36 cellular contexts compared by ENCODE assay signal in the genomic region with DNA sequence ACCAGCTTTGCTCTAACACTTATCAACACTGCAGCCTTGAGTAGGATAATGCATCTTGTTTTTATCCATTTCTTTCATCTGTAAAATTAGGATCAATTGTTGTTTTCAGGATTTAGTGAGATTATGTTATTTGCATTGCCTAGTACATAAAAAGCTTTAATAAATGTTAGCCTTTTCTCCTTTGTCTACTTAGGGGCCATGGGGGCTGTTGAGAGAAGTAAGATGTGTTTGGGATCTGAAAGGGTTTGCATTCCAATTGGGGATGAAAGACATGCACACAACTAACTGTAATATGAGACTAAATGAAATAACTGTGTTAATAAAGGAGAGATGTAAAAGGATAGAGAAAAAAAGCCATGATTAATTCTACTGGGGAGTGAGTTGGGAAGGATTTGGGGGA.
"Had no signal": no experiment of that assay in that cellular context is flagged by ENCODE, and none has a peak within 500 bp of the region (broad histone marks: within the 10 kb centered on the region; RNA-seq: fewer than 3 reads in every experiment).

No MANE protein-coding gene starts in this region.

- H3K4me3 Mint-ChIP-seq: activated naive CD4-positive, alpha-beta T cell treated with anti-CD3 and anti-CD28 coated beads for 36 hours; activated naive CD4-positive, alpha-beta T cell treated with anti-CD3 and anti-CD28 coated beads, Interleukin-2, amount 10 ng/mL, durations not matched to agents 7 days and 5 days; activated naive CD4-positive, alpha-beta T cell treated with anti-CD3 and anti-CD28 coated beads, Interleukin-2, amount 50 U/mL, for 24 hours; activated naive CD8-positive, alpha-beta T cell; activated naive CD8-positive, alpha-beta T cell treated with anti-CD3 and anti-CD28 coated beads for 36 hours; activated naive CD8-positive, alpha-beta T cell treated with anti-CD3 and anti-CD28 coated beads, Interleukin-2, amount 10 ng/mL, durations not matched to agents 7 days and 5 days; activated naive CD8-positive, alpha-beta T cell treated with anti-CD3 and anti-CD28 coated beads, Interleukin-2, amount 50 U/mL, for 24 hours; activated T-cell treated with anti-CD3 and anti-CD28 coated beads, Interleukin-2, amount 50 U/mL, for 24 hours; activated T-cell treated with anti-CD3 and anti-CD28 coated beads, Interleukin-2, amount 50 U/mL, for 4 hours; activated T-cell treated with anti-CD3 and anti-CD28 coated beads, Interleukin-2, amount 50 U/mL, for 72 hours; activated T-helper 1 cell treated with anti-CD3 and anti-CD28 coated beads, Interleukin-12 subunit alpha, Interleukin-12 subunit beta, Interleukin-2, Interleukin-4 antibody, amounts not matched to agents 30 ng/mL and 10 ng/mL and 1 ng/mL, durations not matched to agents 14 hours and 24 hours and 36 hours; activated T-helper 17 cell treated with anti-CD3 and anti-CD28 coated beads, Interleukin-2, amount 50 U/mL, for 72 hours; brain; central memory CD8-positive, alpha-beta T cell had no signal

- H3K27ac Mint-ChIP-seq: activated naive CD4-positive, alpha-beta T cell treated with anti-CD3 and anti-CD28 coated beads for 36 hours; activated naive CD4-positive, alpha-beta T cell treated with anti-CD3 and anti-CD28 coated beads, Interleukin-2, amount 10 ng/mL, durations not matched to agents 7 days and 5 days; activated naive CD4-positive, alpha-beta T cell treated with anti-CD3 and anti-CD28 coated beads, Interleukin-2, amount 50 U/mL, for 24 hours; activated naive CD4-positive, alpha-beta T cell treated with anti-CD3 and anti-CD28 coated beads, Interleukin-2, amount 50 U/mL, for 72 hours; activated naive CD8-positive, alpha-beta T cell; activated naive CD8-positive, alpha-beta T cell treated with anti-CD3 and anti-CD28 coated beads for 36 hours; activated naive CD8-positive, alpha-beta T cell treated with anti-CD3 and anti-CD28 coated beads, Interleukin-2, amount 10 ng/mL, durations not matched to agents 7 days and 5 days; activated naive CD8-positive, alpha-beta T cell treated with anti-CD3 and anti-CD28 coated beads, Interleukin-2, amount 50 U/mL, for 24 hours; activated T-cell treated with anti-CD3 and anti-CD28 coated beads, Interleukin-2, amount 50 U/mL, for 24 hours; activated T-cell treated with anti-CD3 and anti-CD28 coated beads, Interleukin-2, amount 50 U/mL, for 72 hours; activated T-helper 1 cell treated with anti-CD3 and anti-CD28 coated beads, Interleukin-12 subunit alpha, Interleukin-12 subunit beta, Interleukin-2, Interleukin-4 antibody, amounts not matched to agents 30 ng/mL and 10 ng/mL and 1 ng/mL, durations not matched to agents 14 hours and 24 hours and 36 hours; activated T-helper 17 cell treated with anti-CD3 and anti-CD28 coated beads, Interleukin-2, amount 50 U/mL, for 72 hours; activated T-helper 2 cell treated with anti-CD3 and anti-CD28 coated beads, Interferon-gamma antibody, Interleukin-2, Interleukin-4, amounts not matched to agents 10 μg/mL and 5 μg/mL and 100 μg/mL, durations not matched to agents 14 hours and 24 hours and 36 hours; brain had no signal

- H3K9me3 Mint-ChIP-seq: activated naive CD8-positive, alpha-beta T cell treated with anti-CD3 and anti-CD28 coated beads, Interleukin-2, amount 10 ng/mL, durations not matched to agents 7 days and 5 days had no signal

- H3K4me1 Mint-ChIP-seq: activated naive CD4-positive, alpha-beta T cell treated with anti-CD3 and anti-CD28 coated beads, Interleukin-2, amount 10 ng/mL, durations not matched to agents 7 days and 5 days; activated naive CD4-positive, alpha-beta T cell treated with anti-CD3 and anti-CD28 coated beads, Interleukin-2, amount 50 U/mL, for 24 hours; activated naive CD8-positive, alpha-beta T cell treated with anti-CD3 and anti-CD28 coated beads for 36 hours; activated naive CD8-positive, alpha-beta T cell treated with anti-CD3 and anti-CD28 coated beads, Interleukin-2, amount 10 ng/mL, durations not matched to agents 7 days and 5 days; activated naive CD8-positive, alpha-beta T cell treated with anti-CD3 and anti-CD28 coated beads, Interleukin-2, amount 50 U/mL, for 24 hours; activated T-helper 17 cell treated with anti-CD3 and anti-CD28 coated beads, Interleukin-2, amount 50 U/mL, for 72 hours; central memory CD8-positive, alpha-beta T cell had no signal

- H3K27me3 Mint-ChIP-seq: activated naive CD4-positive, alpha-beta T cell treated with anti-CD3 and anti-CD28 coated beads, Interleukin-2, amount 10 ng/mL, durations not matched to agents 7 days and 5 days; activated naive CD4-positive, alpha-beta T cell treated with anti-CD3 and anti-CD28 coated beads, Interleukin-2, amount 50 U/mL, for 24 hours; activated naive CD8-positive, alpha-beta T cell; activated naive CD8-positive, alpha-beta T cell treated with anti-CD3 and anti-CD28 coated beads for 36 hours; activated naive CD8-positive, alpha-beta T cell treated with anti-CD3 and anti-CD28 coated beads, Interleukin-2, amount 10 ng/mL, durations not matched to agents 7 days and 5 days; activated naive CD8-positive, alpha-beta T cell treated with anti-CD3 and anti-CD28 coated beads, Interleukin-2, amount 50 U/mL, for 24 hours; activated T-cell treated with anti-CD3 and anti-CD28 coated beads, Interleukin-2, amount 50 U/mL, for 24 hours; brain; central memory CD8-positive, alpha-beta T cell had no signal

- DNase-seq: activated effector memory CD4-positive, alpha-beta T cell treated with anti-CD3 and anti-CD28 coated beads, Interleukin-2, amount 50 U/mL, for 16 hours; activated effector memory CD4-positive, alpha-beta T cell treated with Interleukin-2 at 50 U/mL for 16 hours; activated gamma-delta T cell; activated gamma-delta T cell treated with Interleukin-2 at 50 U/mL for 16 hours; activated naive CD4-positive, alpha-beta T cell; activated naive CD4-positive, alpha-beta T cell treated with anti-CD3 and anti-CD28 coated beads for 36 hours; activated naive CD4-positive, alpha-beta T cell treated with anti-CD3 and anti-CD28 coated beads, Interleukin-2, amount 10 ng/mL, durations not matched to agents 7 days and 5 days; activated naive CD4-positive, alpha-beta T cell treated with anti-CD3 and anti-CD28 coated beads, Interleukin-2, amount 50 U/mL, for 16 hours; activated naive CD4-positive, alpha-beta T cell treated with Interleukin-2 at 50 U/mL for 16 hours; activated naive CD8-positive, alpha-beta T cell treated with anti-CD3 and anti-CD28 coated beads for 36 hours; activated naive CD8-positive, alpha-beta T cell treated with anti-CD3 and anti-CD28 coated beads, Interleukin-2, amount 10 ng/mL, durations not matched to agents 7 days and 5 days; activated naive CD8-positive, alpha-beta T cell treated with anti-CD3 and anti-CD28 coated beads, Interleukin-2, amount 50 U/mL, for 24 hours; activated T-cell treated with anti-CD3 and anti-CD28 coated beads for 4 hours; activated T-cell treated with anti-CD3 and anti-CD28 coated beads, Interleukin-2, amount 50 U/mL, for 1 hour; activated T-cell treated with anti-CD3 and anti-CD28 coated beads, Interleukin-2, amount 50 U/mL, for 24 hours; activated T-cell treated with anti-CD3 and anti-CD28 coated beads, Interleukin-2, amount 50 U/mL, for 4 hours; activated T-cell treated with anti-CD3 and anti-CD28 coated beads, Interleukin-2, amount 50 U/mL, for 48 hours; activated T-cell treated with anti-CD3 and anti-CD28 coated beads, Interleukin-2, amount 50 U/mL, for 72 hours; adrenal gland; amniotic stem cell; amygdala; anterior cingulate cortex; aorta; body of pancreas; brain microvascular endothelial cell; caudate nucleus; central memory CD4-positive, alpha-beta T cell; cerebellar nuclear complex had no signal

- ATAC-seq: activated naive CD4-positive, alpha-beta T cell treated with anti-CD3 and anti-CD28 coated beads, Interleukin-2, amount 50 U/mL, for 72 hours; activated naive CD8-positive, alpha-beta T cell treated with anti-CD3 and anti-CD28 coated beads, Interleukin-2, amount 50 U/mL, for 24 hours; activated T-cell treated with anti-CD3 and anti-CD28 coated beads, Interleukin-2, amount 50 U/mL, for 4 hours; activated T-cell treated with anti-CD3 and anti-CD28 coated beads, Interleukin-2, amount 50 U/mL, for 72 hours; activated T-helper 17 cell treated with anti-CD3 and anti-CD28 coated beads, Interleukin-2, amount 50 U/mL, for 72 hours; body of pancreas had no signal

- H3K36me3 Mint-ChIP-seq: activated naive CD4-positive, alpha-beta T cell treated with anti-CD3 and anti-CD28 coated beads, Interleukin-2, amount 10 ng/mL, durations not matched to agents 7 days and 5 days; activated naive CD4-positive, alpha-beta T cell treated with anti-CD3 and anti-CD28 coated beads, Interleukin-2, amount 50 U/mL, for 24 hours; activated naive CD4-positive, alpha-beta T cell treated with anti-CD3 and anti-CD28 coated beads, Interleukin-2, amount 50 U/mL, for 72 hours; activated naive CD8-positive, alpha-beta T cell; activated naive CD8-positive, alpha-beta T cell treated with anti-CD3 and anti-CD28 coated beads for 36 hours; activated naive CD8-positive, alpha-beta T cell treated with anti-CD3 and anti-CD28 coated beads, Interleukin-2, amount 10 ng/mL, durations not matched to agents 7 days and 5 days; brain had no signal
